14 cellular contexts compared by ENCODE assay signal in the genomic region with DNA sequence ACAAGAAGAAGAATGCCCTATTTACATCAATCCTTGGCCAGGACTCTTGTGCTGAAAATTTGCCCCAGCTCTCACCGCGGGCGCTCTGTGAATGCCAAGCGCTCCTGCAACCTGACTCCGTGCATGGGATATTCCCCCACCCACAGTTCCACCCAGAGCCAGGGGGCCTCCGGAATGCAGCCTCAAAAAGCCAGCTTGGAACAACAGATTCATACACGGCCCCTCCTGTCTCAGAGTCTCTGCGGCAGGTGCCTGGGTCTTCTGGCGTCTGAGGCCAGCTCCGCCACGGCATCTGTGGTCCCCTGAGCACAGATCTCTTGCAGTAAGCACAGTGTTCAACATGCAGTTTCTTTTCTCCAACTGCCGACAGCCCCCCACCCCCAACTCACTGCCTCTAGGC.
"Had no signal": no experiment of that assay in that cellular context is flagged by ENCODE, and none has a peak within 500 bp of the region (broad histone marks: within the 10 kb centered on the region; RNA-seq: fewer than 3 reads in every experiment).

No MANE protein-coding gene starts in this region.

- H3K9me3 ChIP-seq: esophagus squamous epithelium, neutrophil, sigmoid colon had no signal

- H3K9me3 Mint-ChIP-seq: activated naive CD4-positive, alpha-beta T cell treated with anti-CD3 and anti-CD28 coated beads, Interleukin-2, amount 50 U/mL, for 24 hours had no signal

- H3K4me3 Mint-ChIP-seq: activated naive CD4-positive, alpha-beta T cell treated with anti-CD3 and anti-CD28 coated beads, Interleukin-2, amount 50 U/mL, for 24 hours; stimulated activated effector memory CD8-positive, alpha-beta T cell treated with anti-CD3 and anti-CD28 coated beads, Interleukin-12 subunit alpha, Interleukin-12 subunit beta, amount 100 ng/mL, for 72 hours had no signal

- H3K36me3 Mint-ChIP-seq: activated naive CD4-positive, alpha-beta T cell treated with anti-CD3 and anti-CD28 coated beads, Interleukin-2, amount 50 U/mL, for 24 hours; stimulated activated effector memory CD8-positive, alpha-beta T cell treated with anti-CD3 and anti-CD28 coated beads, Interleukin-12 subunit alpha, Interleukin-12 subunit beta, amount 100 ng/mL, for 72 hours had no signal

- ATAC-seq: left lung; stimulated activated effector memory CD8-positive, alpha-beta T cell treated with anti-CD3 and anti-CD28 coated beads, Interleukin-12 subunit alpha, Interleukin-12 subunit beta, amount 100 ng/mL, for 72 hours had no signal

- H3K4me1 ChIP-seq: esophagus squamous epithelium, left lung, parathyroid adenoma, sigmoid colon had no signal

- H3K36me3 ChIP-seq: esophagus squamous epithelium, left lung, neutrophil, sigmoid colon, stomach, WERI-Rb-1 had no signal

- H3K4me1 Mint-ChIP-seq: activated naive CD4-positive, alpha-beta T cell treated with anti-CD3 and anti-CD28 coated beads, Interleukin-2, amount 50 U/mL, for 24 hours; stimulated activated effector memory CD8-positive, alpha-beta T cell treated with anti-CD3 and anti-CD28 coated beads, Interleukin-12 subunit alpha, Interleukin-12 subunit beta, amount 100 ng/mL, for 72 hours had no signal

- DNase-seq: activated CD4-positive, alpha-beta T cell treated with anti-CD3 and anti-CD28 coated beads, Interleukin-2, amount 50 U/mL, for 4 hours; activated gamma-delta T cell; effector CD4-positive, alpha-beta T cell; esophagus squamous epithelium; left lung; sigmoid colon; stimulated activated CD4-positive, alpha-beta T cell treated with anti-CD3 and anti-CD28 coated beads, Interleukin-4, amount 100 ng/mL, for 24 hours; stomach; T-helper 2 cell; WERI-Rb-1 had no signal

- H3K27ac Mint-ChIP-seq: activated naive CD4-positive, alpha-beta T cell treated with anti-CD3 and anti-CD28 coated beads, Interleukin-2, amount 50 U/mL, for 24 hours; stimulated activated effector memory CD8-positive, alpha-beta T cell treated with anti-CD3 and anti-CD28 coated beads, Interleukin-12 subunit alpha, Interleukin-12 subunit beta, amount 100 ng/mL, for 72 hours had no signal

- H3K4me3 ChIP-seq: esophagus squamous epithelium, left lung, sigmoid colon, stomach had no signal

- H3K27ac ChIP-seq: esophagus squamous epithelium, left lung, neutrophil, parathyroid adenoma, sigmoid colon, stomach, WERI-Rb-1 had no signal
